ENCODE assay signal across 16 cellular contexts in genomic region chr13:40801255-40802217, GRCh38. TPM values are rescaled to one million over a fixed set of nuclear protein-coding genes. Genes with fewer than 3 reads are reported as not detected.
DNase-seq lines count a peak whose midpoint lies in the region; ATAC-seq and TF ChIP-seq lines count a peak whose summit lies in the region.
"Had no signal": no experiment of that assay in that cellular context is flagged by ENCODE, and none has a peak within 500 bp of the region (broad histone marks: within the 10 kb centered on the region; RNA-seq: fewer than 3 reads in every experiment).

No MANE protein-coding gene starts in this region.

- H3K9me3 Mint-ChIP-seq in activated CD4-positive, alpha-beta memory T cell treated with anti-CD3 and anti-CD28 coated beads for 36 hours: no peaks in the 10 kb centered on the region

- CTCF ChIA-PET in activated CD4-positive, alpha-beta memory T cell treated with anti-CD3 and anti-CD28 coated beads for 36 hours (lab: Charles Lee): no interaction called here

- H3K4me1 ChIP-seq in osteoblast (ENCODE audit: insufficient read depth, low read length) (no peaks in the 10 kb centered on the region), MM.1S (ENCODE audit: low read length) (peaks cover 15% of the 10 kb centered on the region; the same call in 1 of the 2 replicates), gastroesophageal sphincter (no peaks in the 10 kb centered on the region), suprapubic skin (no peaks in the 10 kb centered on the region)

- peaks cover 11% of the 10 kb centered on the region for H3F3A ChIP-seq in MM.1S (ENCODE audit: insufficient read depth, low read length)

- no peak overlapping the region for H3K9ac ChIP-seq in MM.1S (ENCODE audit: low read length)

- no peak overlapping the region for H3K27ac Mint-ChIP-seq in activated CD4-positive, alpha-beta memory T cell treated with anti-CD3 and anti-CD28 coated beads for 36 hours

- H2AFZ ChIP-seq in osteoblast (ENCODE audit: low read length) (no peak overlapping the region), MM.1S (ENCODE audit: low read length) (no peak overlapping the region)

- no peak for TF ChIP-seq EP300 in gastroesophageal sphincter (IDR thresholded peaks at IDR 0.05)
- TF ChIP-seq EP300 in suprapubic skin (IDR thresholded peaks at IDR 0.05): no peak

- peaks cover 4% of the 10 kb centered on the region for H3K4me1 Mint-ChIP-seq in activated CD4-positive, alpha-beta memory T cell treated with anti-CD3 and anti-CD28 coated beads for 36 hours (ENCODE audit: low read depth)

- TF ChIP-seq CTCF in osteoblast (IDR thresholded peaks at IDR 0.05; ENCODE audit: extremely low read depth, low read depth, low read length) (no peak), MM.1S (IDR thresholded peaks at IDR 0.05; ENCODE audit: low read length) (no peak), gastroesophageal sphincter (IDR thresholded peaks at IDR 0.05) (no peak), suprapubic skin (IDR thresholded peaks at IDR 0.05) (no peak)

- no peaks in the 10 kb centered on the region for H3K27me3 ChIP-seq in osteoblast (ENCODE audit: insufficient read depth, low read length)
- no peaks in the 10 kb centered on the region for H3K27me3 ChIP-seq in MM.1S (replicated peaks; ENCODE audit: insufficient read depth, low read length)
- H3K27me3 ChIP-seq in gastroesophageal sphincter: no peaks in the 10 kb centered on the region
- no peaks in the 10 kb centered on the region for H3K27me3 ChIP-seq in suprapubic skin

- no peak overlapping the region for H3K4me3 Mint-ChIP-seq in activated CD4-positive, alpha-beta memory T cell treated with anti-CD3 and anti-CD28 coated beads for 36 hours

- intact Hi-C loops in left colon (cut with DNase I, micrococcal nuclease): no loop called here
- intact Hi-C loops in activated CD4-positive, alpha-beta memory T cell treated with anti-CD3 and anti-CD28 coated beads for 36 hours (cut with micrococcal nuclease): no loop called here

- peaks cover 27% of the 10 kb centered on the region for H3K36me3 Mint-ChIP-seq in activated CD4-positive, alpha-beta memory T cell treated with anti-CD3 and anti-CD28 coated beads for 36 hours

- no peaks in the 10 kb centered on the region for H3K9me3 ChIP-seq in osteoblast (ENCODE audit: low read depth, low read length)
- H3K9me3 ChIP-seq in MM.1S (replicated peaks; ENCODE audit: insufficient read depth, low read length): no peaks in the 10 kb centered on the region
- H3K9me3 ChIP-seq in gastroesophageal sphincter: no peaks in the 10 kb centered on the region
- H3K9me3 ChIP-seq in suprapubic skin: no peaks in the 10 kb centered on the region

- no peaks in the 10 kb centered on the region for H3K27me3 Mint-ChIP-seq in activated CD4-positive, alpha-beta memory T cell treated with anti-CD3 and anti-CD28 coated beads for 36 hours

- no peak overlapping the region for H3K4me3 ChIP-seq in osteoblast (ENCODE audit: insufficient read depth, low read length)
- H3K4me3 ChIP-seq in MM.1S (ENCODE audit: low read length): no peak overlapping the region
- H3K4me3 ChIP-seq in gastroesophageal sphincter: no peak overlapping the region
- no peak overlapping the region for H3K4me3 ChIP-seq in suprapubic skin
- H3K4me3 ChIP-seq: K562 had no signal

- H3K4me2 ChIP-seq in osteoblast (ENCODE audit: insufficient read depth, low read length) (no peak overlapping the region), MM.1S (ENCODE audit: low read depth, low read length) (no peak overlapping the region)

- DNase-seq in NCI-H2107 (lab: John Stamatoyannopoulos, UW) (peak; percentile 6), NCI-H2107 treated with DMSO at 0.1 percent for 48 hours (lab: John Stamatoyannopoulos, UW; ENCODE audit: unreplicated experiment) (no peak), left colon (no peak), osteoblast (ENCODE audit: insufficient read length, low spot score, missing footprints) (peak; percentile 65), MM.1S (no peak), suprapubic skin (ENCODE audit: low spot score in 2 of 2) (no peak)
- no peak for DNase-seq in activated CD4-positive, alpha-beta memory T cell treated with anti-CD3 and anti-CD28 coated beads for 36 hours
- DNase-seq: DMS153, NCI-H1092, NCI-H1694, NCI-H510A, NCI-H82, SHP77 treated with DMSO at 0.1 percent for 48 hours had no signal

- POLR2A ChIA-PET in activated CD4-positive, alpha-beta memory T cell treated with anti-CD3 and anti-CD28 coated beads for 36 hours (lab: Charles Lee): no interaction called here

- TF ChIP-seq POLR2A in gastroesophageal sphincter (IDR thresholded peaks at IDR 0.05) (no peak), suprapubic skin (IDR thresholded peaks at IDR 0.05) (no peak)

- H3K79me2 ChIP-seq in osteoblast (ENCODE audit: insufficient read depth, low read length) (no peaks in the 10 kb centered on the region), MM.1S (ENCODE audit: low read length) (peaks cover 9% of the 10 kb centered on the region; the same call in 1 of the 2 replicates)

- 75 to 79% methylated on average over 5 of the region's 6 CpGs for WGBS in gastroesophageal sphincter (ENCODE audit: low coverage in 1 of 2), 2 donors
- WGBS in suprapubic skin: 88% methylated on average over 6 of the region's 6 CpGs

- no peak overlapping the region for H3K27ac ChIP-seq in osteoblast (ENCODE audit: low read depth, low read length)
- no peak overlapping the region for H3K27ac ChIP-seq in MM.1S (ENCODE audit: low read length)
- H3K27ac ChIP-seq in gastroesophageal sphincter: no peak overlapping the region
- H3K27ac ChIP-seq in suprapubic skin: no peak overlapping the region
- H3K27ac ChIP-seq: 22Rv1 had no signal

- H4K20me1 ChIP-seq in osteoblast (ENCODE audit: insufficient read depth, low read length): no peaks in the 10 kb centered on the region
- no peaks in the 10 kb centered on the region for H4K20me1 ChIP-seq in MM.1S (ENCODE audit: insufficient read depth, low read length)

- no peaks in the 10 kb centered on the region for H3K9me2 ChIP-seq in MM.1S (replicated peaks; ENCODE audit: insufficient read depth, low read length)

- H3K36me3 ChIP-seq in osteoblast (ENCODE audit: insufficient read depth, low read length) (peaks cover 33% of the 10 kb centered on the region), MM.1S (replicated peaks; ENCODE audit: insufficient read depth, low read length) (no peaks in the 10 kb centered on the region), gastroesophageal sphincter (peaks cover 0 to 92% of the 10 kb centered on the region in 2 donors), suprapubic skin (peaks cover 28% of the 10 kb centered on the region)

- ATAC-seq in left colon (peak; percentile 83), gastroesophageal sphincter (no peak)
- ATAC-seq: K562 had no signal

RNA-seq across cellular contexts. Expression of gene SLC25A15, which starts 12.1 kb away (rescaled TPM):
- total RNA-seq in left colon: 10 to 100 TPM in 1 of 2 donors, 1 to 10 TPM in 1; 7.7 to 11.3 TPM
- total RNA-seq in osteoblast: 9.4 TPM in 2 replicates
- total RNA-seq in activated CD4-positive, alpha-beta memory T cell treated with anti-CD3 and anti-CD28 coated beads for 36 hours: 10 to 100 TPM; 16.2 to 16.9 TPM
- 10 to 100 TPM in 1 of 4 donors, 1 to 10 TPM in 3; 1.8 to 14.4 (median 3.0) TPM for total RNA-seq in gastroesophageal sphincter
- 10 to 100 TPM in 1 of 4 donors, 1 to 10 TPM in 3; 4.2 to 12.1 (median 6.6) TPM for total RNA-seq in suprapubic skin

RNA-seq across cellular contexts. Expression of gene MRPS31, which starts 30.5 kb away (rescaled TPM):
- total RNA-seq in left colon (10 to 100 TPM; 17.6 to 19.0 TPM), osteoblast (13.4 and 18.0 TPM in 2 replicates), gastroesophageal sphincter (10 to 100 TPM; 13.8 to 25.3 (median 15.8) TPM), suprapubic skin (10 to 100 TPM; 14.4 to 34.8 (median 17.4) TPM)
- 10 to 100 TPM; 35.6 to 40.4 TPM for total RNA-seq in activated CD4-positive, alpha-beta memory T cell treated with anti-CD3 and anti-CD28 coated beads for 36 hours

Comparison
In these comparisons a context has a peak if more than half of its experiments do, and no peak if none do; other contexts are left out.
1. DNase-seq: peak in NCI-H2107 (single experiment) and osteoblast (single experiment); none in NCI-H2107 treated with DMSO at 0.1 percent for 48 hours (single experiment), left colon (0 of 2), activated CD4-positive, alpha-beta memory T cell treated with anti-CD3 and anti-CD28 coated beads for 36 hours (single experiment), MM.1S (single experiment) and suprapubic skin (0 of 2).